In the genomic region with DNA sequence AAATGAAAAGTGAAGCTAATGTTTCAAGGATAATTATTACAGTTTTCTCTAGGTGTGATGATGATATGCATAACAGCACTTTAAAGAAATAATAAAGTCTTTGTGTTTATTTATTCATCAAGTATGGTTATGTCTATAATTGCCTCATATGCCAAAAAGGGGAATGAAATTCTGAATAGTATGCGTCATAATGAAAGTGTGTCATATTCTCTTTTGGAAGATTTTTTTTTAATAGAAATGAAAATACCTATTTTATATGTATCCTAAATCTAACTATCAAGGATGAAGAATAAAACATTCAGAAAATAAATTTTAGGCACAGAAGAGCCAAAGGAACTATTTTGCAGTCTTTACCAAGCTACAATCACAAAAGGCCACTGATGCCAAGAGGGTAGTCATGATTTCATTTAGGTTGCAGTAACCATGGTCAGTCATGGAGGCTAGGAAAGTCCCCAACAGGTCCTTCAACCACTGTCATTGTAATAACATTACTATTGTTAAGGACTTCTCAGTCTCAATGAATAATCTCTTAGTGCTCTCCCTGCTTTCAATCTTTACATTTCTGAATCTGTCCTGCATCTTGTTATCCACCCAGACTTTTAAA, we compare ENCODE assay signal across 24 cellular contexts.
"Had no signal": no experiment of that assay in that cellular context is flagged by ENCODE, and none has a peak within 500 bp of the region (broad histone marks: within the 10 kb centered on the region; RNA-seq: fewer than 3 reads in every experiment).

No MANE protein-coding gene starts in this region.

- H3K9ac ChIP-seq: KMS-11 had no signal

- H3K4me2 ChIP-seq: KMS-11 had no signal

- DNase-seq: Kasumi-1, MM.1S, NCI-H1092 treated with DMSO at 0.1 percent for 48 hours, NCI-H1436, NCI-H187, NCI-H2029, NCI-H2081 treated with DMSO at 0.1 percent for 48 hours, NCI-H2171, NCI-H226, NCI-H446, NCI-H510A, NCI-H524 treated with DMSO at 0.1 percent for 48 hours, NCI-H69, NCI-H774, PC-3, SHP77, T-helper 1 cell had no signal

- H3K27me3 Mint-ChIP-seq: IgD-negative memory B cell had no signal

- H3K4me3 ChIP-seq: K562 had no signal

- ATAC-seq: K562, Panc1, PC-3, SK-N-SH treated with all-trans-retinoic acid at 6 μM for 48 hours had no signal

- H3K27ac ChIP-seq: HL-60, KMS-11, RWPE1 had no signal

- H3K27ac Mint-ChIP-seq: IgD-negative memory B cell had no signal

- H3K4me3 Mint-ChIP-seq: IgD-negative memory B cell had no signal
